Comparison of ENCODE assay signal across 13 cellular contexts in genomic region chr22:21832291-21833290, GRCh38. TPM values are rescaled to one million over a fixed set of nuclear protein-coding genes. Genes with fewer than 3 reads are reported as not detected.
DNase-seq lines count a peak whose midpoint lies in the region; ATAC-seq and TF ChIP-seq lines count a peak whose summit lies in the region.
"Had no signal": no experiment of that assay in that cellular context is flagged by ENCODE, and none has a peak within 500 bp of the region (broad histone marks: within the 10 kb centered on the region; RNA-seq: fewer than 3 reads in every experiment).

No MANE protein-coding gene starts in this region.

- intact Hi-C loops in Right ventricle myocardium inferior (cut with DNase I) (loop anchor here (5.0 kb wide), 1 partner anchor 915 kb away; the partner anchor contains the start of gene CRKL), cardiac septum (cut with DNase I) (no loop called here), mucosa of descending colon (cut with DNase I, micrococcal nuclease) (no loop called here), upper lobe of right lung (cut with DNase I) (no loop called here)

- no peaks in the 10 kb centered on the region for H3K36me3 ChIP-seq in mucosa of descending colon (ENCODE audit: low read depth)
- no peaks in the 10 kb centered on the region for H3K36me3 ChIP-seq in upper lobe of right lung

- no peak overlapping the region for H3K27ac ChIP-seq in upper lobe of right lung
- H3K27ac ChIP-seq: BLaER1 treated with 17β-estradiol and CSF1 and Interleukin-3, amounts not matched to agents 10 nM and 100 nM; KMS-11 had no signal

- H3K27me3 Mint-ChIP-seq in chondrocyte (ENCODE audit: low read depth), result no peaks in the 10 kb centered on the region

- H3K4me3 Mint-ChIP-seq in chondrocyte (ENCODE audit: unreplicated experiment), result no peak overlapping the region

- no peaks in the 10 kb centered on the region for H3K9me3 ChIP-seq in mucosa of descending colon
- no peaks in the 10 kb centered on the region for H3K9me3 ChIP-seq in upper lobe of right lung
- H3K9me3 ChIP-seq: BLaER1 treated with 17β-estradiol and CSF1 and Interleukin-3, amounts not matched to agents 10 nM and 100 nM had no signal

- H3K27ac Mint-ChIP-seq in chondrocyte (ENCODE audit: unreplicated experiment), result peak overlapping the region; percentile 77

- H3K4me3 ChIP-seq in mucosa of descending colon (no peak overlapping the region), upper lobe of right lung (no peak overlapping the region)
- H3K4me3 ChIP-seq: BLaER1 treated with 17β-estradiol and CSF1 and Interleukin-3, amounts not matched to agents 10 nM and 100 nM had no signal

- ATAC-seq in Right ventricle myocardium inferior (peak; percentile 79), mucosa of descending colon (peak; percentile 17), upper lobe of right lung (peak; percentile 49), GM21515 (IDR thresholded peaks at IDR 0.05; ENCODE audit: unreplicated experiment) (no peak), HG02885 (IDR thresholded peaks at IDR 0.05; ENCODE audit: poor library complexity, unreplicated experiment) (no peak)

- TF ChIP-seq CTCF in chondrocyte (IDR thresholded peaks at IDR 0.05), result no peak
- TF ChIP-seq CTCF in mucosa of descending colon (IDR thresholded peaks at IDR 0.05), result no peak
- TF ChIP-seq CTCF in upper lobe of right lung (IDR thresholded peaks at IDR 0.05), result no peak
- no peak for TF ChIP-seq CTCF in GM20000 (IDR thresholded peaks at IDR 0.05; ENCODE audit: extremely low read depth, missing control alignments)

- DNase-seq in Right ventricle myocardium inferior (ENCODE audit: missing footprints) (no peak), cardiac septum (ENCODE audit: low spot score) (no peak), chondrocyte (ENCODE audit: low spot score) (no peak), mucosa of descending colon (no peak), upper lobe of right lung (no peak), GM20000 (ENCODE audit: low spot score) (no peak)
- DNase-seq: hippocampal formation; NCI-H524; stimulated activated CD4-positive, alpha-beta T cell treated with anti-CD3 and anti-CD28 coated beads, Interleukin-4, amount 100 ng/mL, for 24 hours had no signal

- no peaks in the 10 kb centered on the region for H3K27me3 ChIP-seq in upper lobe of right lung
- H3K27me3 ChIP-seq: BLaER1 treated with 17β-estradiol and CSF1 and Interleukin-3, amounts not matched to agents 10 nM and 100 nM had no signal

- H3K4me1 ChIP-seq in mucosa of descending colon (ENCODE audit: low read depth) (peaks cover 10% of the 10 kb centered on the region), upper lobe of right lung (peaks cover 55% of the 10 kb centered on the region)

- peaks cover 67% of the 10 kb centered on the region for H3K4me1 Mint-ChIP-seq in chondrocyte (ENCODE audit: low read depth)

- no peaks in the 10 kb centered on the region for H3K36me3 Mint-ChIP-seq in chondrocyte (ENCODE audit: low read depth)

- no peaks in the 10 kb centered on the region for H3K9me3 Mint-ChIP-seq in chondrocyte (ENCODE audit: low read depth)

RNA-seq across cellular contexts. Expression of gene MAPK1, which starts 34.9 kb away (rescaled TPM):
- total RNA-seq in Right ventricle myocardium inferior (79.2 TPM), cardiac septum (124 TPM), chondrocyte (139 to 157 TPM (median 156 TPM) in 3 replicates), mucosa of descending colon (100 to 1,000 TPM; 126 to 131 (median 127) TPM), upper lobe of right lung (134 TPM)

Comparison
In these comparisons a context has a peak if more than half of its experiments do, and no peak if none do; other contexts are left out.
1. ATAC-seq: peak in Right ventricle myocardium inferior (single experiment), mucosa of descending colon (single experiment) and upper lobe of right lung (single experiment); none in GM21515 (single experiment) and HG02885 (single experiment).